Comparison of ENCODE assay signal across 10 cellular contexts in genomic region chr3:23612296-23612891, GRCh38.
DNase-seq lines count a peak whose midpoint lies in the region; ATAC-seq and TF ChIP-seq lines count a peak whose summit lies in the region.
"Had no signal": no experiment of that assay in that cellular context is flagged by ENCODE, and none has a peak within 500 bp of the region (broad histone marks: within the 10 kb centered on the region; RNA-seq: fewer than 3 reads in every experiment).

No MANE protein-coding gene starts in this region.

- peak; percentile 70 for DNase-seq in EH (ENCODE audit: low read depth)
- DNase-seq in SJCRH30, result peak; percentile 83 to 91
- DNase-seq in psoas muscle, result peak in 1 of 2 donors; percentile 52
- no peak for DNase-seq in ovary
- DNase-seq in H4 (ENCODE audit: low spot score), result no peak
- DNase-seq in activated gamma-delta T cell (lab: John Stamatoyannopoulos, UW), result no peak
- DNase-seq: foreskin melanocyte, right lobe of liver had no signal

- TF ChIP-seq EP300 in gastroesophageal sphincter (IDR thresholded peaks at IDR 0.05) (no peak), ovary (IDR thresholded peaks at IDR 0.05) (no peak)

- no peak for TF ChIP-seq CTCF in gastroesophageal sphincter (IDR thresholded peaks at IDR 0.05)
- no peak for TF ChIP-seq CTCF in psoas muscle (IDR thresholded peaks at IDR 0.05)
- no peak for TF ChIP-seq CTCF in ovary (IDR thresholded peaks at IDR 0.05)

- H3K36me3 ChIP-seq in SJCRH30 (no peaks in the 10 kb centered on the region), gastroesophageal sphincter (no peaks in the 10 kb centered on the region), psoas muscle (ENCODE audit: insufficient read depth in 1 of 2, low read depth in 1 of 2) (no peaks in the 10 kb centered on the region), ovary (no peaks in the 10 kb centered on the region)
- H3K36me3 ChIP-seq: right lobe of liver had no signal

- no peaks in the 10 kb centered on the region for H3K36me3 Mint-ChIP-seq in activated T-helper 17 cell treated with anti-CD3 and anti-CD28 coated beads, Interleukin-2, amount 50 U/mL, for 72 hours (ENCODE audit: low read depth)

- no peaks in the 10 kb centered on the region for H3K9me3 Mint-ChIP-seq in activated T-helper 17 cell treated with anti-CD3 and anti-CD28 coated beads, Interleukin-2, amount 50 U/mL, for 72 hours

- no peak for TF ChIP-seq POLR2A in gastroesophageal sphincter (IDR thresholded peaks at IDR 0.05)
- no peak for TF ChIP-seq POLR2A in ovary (IDR thresholded peaks at IDR 0.05)

- 49 to 72% methylated on average over 7 to 15 of the region's 15 CpGs for WGBS in gastroesophageal sphincter (ENCODE audit: low coverage in 1 of 2), 2 donors
- WGBS in psoas muscle, 3 donors, result 48 to 52% (median 50%) methylated on average over 15 of the region's 15 CpGs
- 62 to 65% (median 65%) methylated on average over 15 of the region's 15 CpGs for WGBS in ovary, 3 donors

- peak overlapping the region; percentile 53 for H3K4me3 ChIP-seq in SJCRH30
- H3K4me3 ChIP-seq in gastroesophageal sphincter, result peak overlapping the region in 1 of 2 donors; percentile 21
- H3K4me3 ChIP-seq in psoas muscle, result peak overlapping the region; percentile 28
- no peak overlapping the region for H3K4me3 ChIP-seq in ovary
- H3K4me3 ChIP-seq: right lobe of liver had no signal

- H3K27me3 Mint-ChIP-seq in activated T-helper 17 cell treated with anti-CD3 and anti-CD28 coated beads, Interleukin-2, amount 50 U/mL, for 72 hours, result no peaks in the 10 kb centered on the region

- ATAC-seq in gastroesophageal sphincter (peak; percentile 37), psoas muscle (peak in 3 of 4 donors; percentile 11 to 58 (median 36))
- ATAC-seq in activated T-helper 17 cell treated with anti-CD3 and anti-CD28 coated beads, Interleukin-2, amount 50 U/mL, for 72 hours (replicated peaks), result no peak

- H3K9me3 ChIP-seq in SJCRH30 (replicated peaks) (no peaks in the 10 kb centered on the region), gastroesophageal sphincter (no peaks in the 10 kb centered on the region), psoas muscle (no peaks in the 10 kb centered on the region), ovary (no peaks in the 10 kb centered on the region)
- H3K9me3 ChIP-seq: right lobe of liver had no signal

- H3K27me3 ChIP-seq in SJCRH30, result no peaks in the 10 kb centered on the region
- no peaks in the 10 kb centered on the region for H3K27me3 ChIP-seq in gastroesophageal sphincter
- H3K27me3 ChIP-seq in psoas muscle (ENCODE audit: insufficient read depth in 3 of 3, low read length in 2 of 3), result no peaks in the 10 kb centered on the region
- H3K27me3 ChIP-seq in ovary, result no peaks in the 10 kb centered on the region
- H3K27me3 ChIP-seq: right lobe of liver had no signal

- H3K4me3 Mint-ChIP-seq in activated T-helper 17 cell treated with anti-CD3 and anti-CD28 coated beads, Interleukin-2, amount 50 U/mL, for 72 hours, result no peak overlapping the region

- intact Hi-C loops in psoas muscle (cut with DNase I) (no loop called here), ovary (cut with DNase I) (no loop called here)

- H3K27ac Mint-ChIP-seq in activated T-helper 17 cell treated with anti-CD3 and anti-CD28 coated beads, Interleukin-2, amount 50 U/mL, for 72 hours, result no peak overlapping the region

- peaks cover 6% of the 10 kb centered on the region for H3K4me1 Mint-ChIP-seq in activated T-helper 17 cell treated with anti-CD3 and anti-CD28 coated beads, Interleukin-2, amount 50 U/mL, for 72 hours

- H3K27ac ChIP-seq in SJCRH30, result peak overlapping the region; percentile 84
- peak overlapping the region in 2 of 4 donors; percentile 32 to 39 for H3K27ac ChIP-seq in gastroesophageal sphincter
- peak overlapping the region; percentile 36 for H3K27ac ChIP-seq in psoas muscle
- no peak overlapping the region for H3K27ac ChIP-seq in ovary
- H3K27ac ChIP-seq: right lobe of liver had no signal

- H3K4me1 ChIP-seq in SJCRH30, result peaks cover 23% of the 10 kb centered on the region
- H3K4me1 ChIP-seq in gastroesophageal sphincter, result peaks cover 0 to 14% (median 6%) of the 10 kb centered on the region in 3 donors
- H3K4me1 ChIP-seq in psoas muscle, result peaks cover 9% of the 10 kb centered on the region
- H3K4me1 ChIP-seq in ovary (ENCODE audit: insufficient read depth), result no peaks in the 10 kb centered on the region
- H3K4me1 ChIP-seq: right lobe of liver had no signal

Comparison
In these comparisons a context has a peak if more than half of its experiments do, and no peak if none do; other contexts are left out.
1. DNase-seq: peak in EH (single experiment) and SJCRH30 (2 of 2); none in ovary (0 of 5), H4 (single experiment) and activated gamma-delta T cell (single experiment).
2. H3K27ac ChIP-seq: peak in SJCRH30 (single experiment) and psoas muscle (single experiment); none in ovary (0 of 2).